1 cellular context compared by ENCODE assay signal in genomic region chr15:100570282-100570681, GRCh38.
TF ChIP-seq lines count a peak whose summit lies in the region.

No MANE protein-coding gene starts in this region.

TF ChIP-seq in WTC11, 78 proteins besides CTCF, POLR2A, EP300 and RAD21 (continued from another document):
- peak; percentile 70; the same call in 1 of the 2 replicates for TF ChIP-seq USF1 (CRISPR knock-in tag; IDR thresholded peaks at IDR 0.05)
- no peak for TF ChIP-seq GABPB1 (CRISPR knock-in tag; IDR thresholded peaks at IDR 0.05)
